Comparison of ENCODE assay signal across 23 cellular contexts in the genomic region with DNA sequence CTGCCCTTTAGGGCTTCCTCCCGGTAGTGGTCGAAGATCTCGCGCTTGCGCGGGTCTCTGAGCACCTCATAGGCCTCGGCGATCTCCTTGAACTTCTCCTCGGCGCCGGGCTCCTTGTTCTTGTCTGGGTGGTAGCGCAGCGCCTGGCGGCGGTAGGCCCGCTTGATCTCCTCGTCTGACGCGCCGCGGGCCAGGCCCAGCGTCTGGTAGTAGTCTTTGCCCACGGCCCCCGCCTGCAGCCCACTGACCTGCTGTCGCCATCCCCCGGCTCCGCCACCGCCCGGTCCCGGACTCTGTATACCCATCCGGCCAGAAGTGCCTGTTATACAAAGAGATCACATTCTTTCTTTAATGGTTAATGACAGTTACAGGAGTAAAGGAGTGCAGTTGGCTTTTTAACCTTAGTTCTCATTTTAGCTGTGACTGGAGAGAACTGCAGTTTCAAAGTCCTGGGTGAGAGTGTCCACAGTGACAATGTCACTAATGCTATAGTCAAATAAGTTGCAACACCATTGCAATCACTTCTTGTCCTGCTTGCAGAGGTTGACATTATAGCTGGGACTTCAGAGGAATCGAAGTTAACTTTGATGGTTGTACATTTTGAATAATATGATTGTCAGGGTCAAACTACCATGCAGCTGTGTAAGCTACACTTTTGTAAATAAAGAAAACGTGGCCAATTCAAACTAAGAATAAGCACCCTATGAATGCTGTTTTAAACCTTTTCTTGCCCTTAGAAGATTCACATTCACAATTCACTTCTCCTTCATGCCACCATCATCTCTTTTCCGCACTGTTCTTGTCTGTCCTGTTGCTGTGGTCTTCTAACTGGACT. TPM values are rescaled to one million over a fixed set of nuclear protein-coding genes. Genes with fewer than 3 reads are reported as not detected.
DNase-seq lines count a peak whose midpoint lies in the region; ATAC-seq, FAIRE-seq and TF ChIP-seq lines count a peak whose summit lies in the region.
"Had no signal": no experiment of that assay in that cellular context is flagged by ENCODE, and none has a peak within 500 bp of the region (broad histone marks: within the 10 kb centered on the region; RNA-seq: fewer than 3 reads in every experiment).

No MANE protein-coding gene starts in this region.

- in situ Hi-C loops in gastrocnemius medialis (cut with MboI; ENCODE audit: low sequenced_read_pairs in 4 of 4), result no loop called here

- WGBS in mesenchymal stem cell, result 97% methylated on average over 28 of the region's 34 CpGs

- H3K18ac ChIP-seq in mesenchymal stem cell (ENCODE audit: low read depth in 1 of 2, low read length in 2 of 2), result no peak overlapping the region

- H3K9ac ChIP-seq in kidney (ENCODE audit: low read length in 2 of 2) (no peak overlapping the region), mesenchymal stem cell (ENCODE audit: low read length) (no peak overlapping the region)
- H3K9ac ChIP-seq: BLaER1 treated with 17β-estradiol and CSF1 and Interleukin-3, amounts not matched to agents 10 nM and 100 nM had no signal

- H2BK12ac ChIP-seq in mesenchymal stem cell (ENCODE audit: low read length in 2 of 2), result no peak overlapping the region

- no peak overlapping the region for H4K8ac ChIP-seq in mesenchymal stem cell (ENCODE audit: low read length)

- H2BK15ac ChIP-seq in mesenchymal stem cell (ENCODE audit: low read depth, poor library complexity, severe bottlenecking), result no peak overlapping the region

- H3K23ac ChIP-seq in mesenchymal stem cell (ENCODE audit: low read length in 2 of 2), result no peak overlapping the region

- peak overlapping the region; percentile 13 for H2AK5ac ChIP-seq in mesenchymal stem cell (ENCODE audit: low read length, severe bottlenecking)

- peak; percentile 41 for ATAC-seq in stimulated activated naive CD8-positive, alpha-beta T cell treated with anti-CD3 and anti-CD28 coated beads, Interleukin-15, amount 100 ng/mL, for 72 hours
- no peak for ATAC-seq in stimulated activated naive CD8-positive, alpha-beta T cell treated with anti-CD3 and anti-CD28 coated beads, Interleukin-15, Interleukin-2, amounts not matched to agents 100 U/mL and 50 U/mL, for 24 hours
- ATAC-seq in gastrocnemius medialis, result no peak
- ATAC-seq: PC-3 had no signal

- H3K4me3 Mint-ChIP-seq in stimulated activated naive CD8-positive, alpha-beta T cell treated with anti-CD3 and anti-CD28 coated beads, Interleukin-15, amount 100 ng/mL, for 72 hours, result no peak overlapping the region
- H3K4me3 Mint-ChIP-seq: CD4-positive, alpha-beta T cell had no signal

- H3K27me3 ChIP-seq in mesenchymal stem cell (ENCODE audit: control insufficient read depth in 1 of 2, insufficient read depth in 1 of 2, low read length in 2 of 2) (no peaks in the 10 kb centered on the region), gastrocnemius medialis (no peaks in the 10 kb centered on the region)
- H3K27me3 ChIP-seq: BLaER1 treated with 17β-estradiol and CSF1 and Interleukin-3, amounts not matched to agents 10 nM and 100 nM had no signal

- H3K36me3 ChIP-seq in kidney (ENCODE audit: control insufficient read depth in 1 of 2, insufficient read depth in 2 of 2, low read length in 2 of 2) (no peaks in the 10 kb centered on the region), mesenchymal stem cell (ENCODE audit: control insufficient read depth in 1 of 2, insufficient read depth in 2 of 2, low read depth in 1 of 2, low read length in 2 of 2) (peaks cover 0 to 3% of the 10 kb centered on the region in 2 experiments), gastrocnemius medialis (no peaks in the 10 kb centered on the region)
- H3K36me3 ChIP-seq: BLaER1 treated with 17β-estradiol and CSF1 and Interleukin-3, amounts not matched to agents 10 nM and 100 nM had no signal

- H3K79me1 ChIP-seq in mesenchymal stem cell (replicated peaks; ENCODE audit: low read length, poor library complexity, severe bottlenecking), result no peaks in the 10 kb centered on the region

- H4K91ac ChIP-seq in mesenchymal stem cell (ENCODE audit: low read length), result no peak overlapping the region

- TF ChIP-seq CTCF in kidney (IDR thresholded peaks at IDR 0.05; ENCODE audit: borderline replicate concordance, extremely low read depth, insufficient read depth) (no peak), gastrocnemius medialis (IDR thresholded peaks at IDR 0.05 in 4 of 5, conservative IDR thresholded peaks at IDR 0.05 in 1 of 5) (no peak)

- no peak overlapping the region for H2BK5ac ChIP-seq in mesenchymal stem cell (ENCODE audit: low read depth, low read length, poor library complexity, severe bottlenecking)

- no peaks in the 10 kb centered on the region for H3K9me3 Mint-ChIP-seq in stimulated activated naive CD8-positive, alpha-beta T cell treated with anti-CD3 and anti-CD28 coated beads, Interleukin-15, amount 100 ng/mL, for 72 hours
- H3K9me3 Mint-ChIP-seq: CD4-positive, alpha-beta T cell had no signal

- H3K4me1 ChIP-seq in kidney (ENCODE audit: control insufficient read depth in 1 of 2, insufficient read depth in 1 of 2, low read depth in 1 of 2, low read length in 2 of 2), result no peaks in the 10 kb centered on the region
- peaks cover 3% of the 10 kb centered on the region for H3K4me1 ChIP-seq in mesenchymal stem cell (ENCODE audit: control insufficient read depth, insufficient read depth, low read depth, low read length)
- H3K4me1 ChIP-seq in gastrocnemius medialis, result no peaks in the 10 kb centered on the region
- H3K4me1 ChIP-seq: BLaER1 treated with 17β-estradiol and CSF1 and Interleukin-3, amounts not matched to agents 10 nM and 100 nM had no signal

- H3K4me3 ChIP-seq in kidney (ENCODE audit: low read length in 2 of 2), result no peak overlapping the region
- H3K4me3 ChIP-seq in mesenchymal stem cell (ENCODE audit: insufficient read depth in 1 of 2, low read depth in 1 of 2, low read length in 2 of 2), result no peak overlapping the region
- no peak overlapping the region for H3K4me3 ChIP-seq in gastrocnemius medialis
- H3K4me3 ChIP-seq: BLaER1 treated with 17β-estradiol and CSF1 and Interleukin-3, amounts not matched to agents 10 nM and 100 nM; SK-N-MC had no signal

- H2BK120ac ChIP-seq in mesenchymal stem cell (ENCODE audit: low read depth, low read length), result no peak overlapping the region

- H3K4ac ChIP-seq in mesenchymal stem cell (ENCODE audit: low read depth in 1 of 2, low read length in 2 of 2), result no peak overlapping the region

- H3K4me2 ChIP-seq in mesenchymal stem cell (ENCODE audit: low read length, poor library complexity, severe bottlenecking), result no peak overlapping the region
- H3K4me2 ChIP-seq: BLaER1 treated with 17β-estradiol and CSF1 and Interleukin-3, amounts not matched to agents 10 nM and 100 nM had no signal

- FAIRE-seq in kidney (lab: Jason Lieb, UNC), result no peak
- FAIRE-seq: A204.1, D721Med, GM19239, H54 had no signal

- H3K9me3 ChIP-seq in kidney (ENCODE audit: control insufficient read depth in 1 of 2, low read length in 2 of 2) (no peaks in the 10 kb centered on the region), mesenchymal stem cell (ENCODE audit: control insufficient read depth, low read length) (no peaks in the 10 kb centered on the region), gastrocnemius medialis (no peaks in the 10 kb centered on the region)

- H3K27ac ChIP-seq in kidney (ENCODE audit: low read depth in 2 of 2, low read length in 2 of 2), result no peak overlapping the region
- no peak overlapping the region for H3K27ac ChIP-seq in mesenchymal stem cell (ENCODE audit: low read length, poor library complexity, severe bottlenecking)
- no peak overlapping the region for H3K27ac ChIP-seq in gastrocnemius medialis
- H3K27ac ChIP-seq: BLaER1 treated with 17β-estradiol and CSF1 and Interleukin-3, amounts not matched to agents 10 nM and 100 nM; RWPE1; SK-N-MC had no signal

- no peak overlapping the region for H2AFZ ChIP-seq in mesenchymal stem cell (ENCODE audit: low read depth, low read length)

- intact Hi-C loops in kidney (cut with DNase I) (no loop called here), gastrocnemius medialis (cut with DNase I; ENCODE audit: low total_unique reads) (no loop called here)

- H3K4me1 Mint-ChIP-seq in stimulated activated naive CD8-positive, alpha-beta T cell treated with anti-CD3 and anti-CD28 coated beads, Interleukin-15, amount 100 ng/mL, for 72 hours, result no peaks in the 10 kb centered on the region

- peaks cover 5% of the 10 kb centered on the region for H3K27me3 Mint-ChIP-seq in stimulated activated naive CD8-positive, alpha-beta T cell treated with anti-CD3 and anti-CD28 coated beads, Interleukin-15, amount 100 ng/mL, for 72 hours
- H3K27me3 Mint-ChIP-seq: CD4-positive, alpha-beta T cell had no signal

- no peak overlapping the region for H3K27ac Mint-ChIP-seq in stimulated activated naive CD8-positive, alpha-beta T cell treated with anti-CD3 and anti-CD28 coated beads, Interleukin-15, amount 100 ng/mL, for 72 hours
- H3K27ac Mint-ChIP-seq: CD4-positive, alpha-beta T cell had no signal

- no peak overlapping the region for H3K14ac ChIP-seq in mesenchymal stem cell (ENCODE audit: low read length in 2 of 2)

- DNase-seq in stimulated activated naive CD8-positive, alpha-beta T cell treated with anti-CD3 and anti-CD28 coated beads, Interleukin-15, amount 100 ng/mL, for 72 hours, result no peak
- DNase-seq in stimulated activated naive CD8-positive, alpha-beta T cell treated with anti-CD3 and anti-CD28 coated beads, Interleukin-15, Interleukin-2, amounts not matched to agents 100 U/mL and 50 U/mL, for 24 hours, result no peak
- DNase-seq in kidney, result peak; percentile 68
- DNase-seq in mesenchymal stem cell, result no peak
- no peak for DNase-seq in gastrocnemius medialis
- no peak for DNase-seq in RKO (ENCODE audit: low spot score)
- no peak for DNase-seq in activated naive CD4-positive, alpha-beta T cell (lab: John Stamatoyannopoulos, UW)
- DNase-seq: CD4-positive, alpha-beta T cell; KBM-7; MM.1S; NCI-H2029; NCI-H446; NCI-H524 treated with DMSO at 0.1 percent for 48 hours; NCI-H774; PC-3; SIG-M5 had no signal

- no peak for TF ChIP-seq POLR2A in gastrocnemius medialis (IDR thresholded peaks at IDR 0.05)

RNA-seq across cellular contexts. Expression of a gene that starts 35.3 kb away (rescaled TPM):
- 55.0 TPM for total RNA-seq in kidney
- 17.9 TPM for polyA plus RNA-seq in kidney (ENCODE audit: insufficient read depth, low read depth, low replicate concordance)
- polyA plus RNA-seq in mesenchymal stem cell (2013, experiment 1 of 2), result 8.7 TPM
- 8.5 TPM for polyA plus RNA-seq in mesenchymal stem cell (2013, experiment 2 of 2)
- total RNA-seq in gastrocnemius medialis, result 10 to 100 TPM; 15.1 to 35.4 (median 31.1) TPM
